1 cellular context compared by ENCODE assay signal in genomic region chr19:39126593-39127187, GRCh38.
A peak's percentile ranks its signal among the peaks of the same experiment; 100 is the strongest.
TF ChIP-seq lines count a peak whose summit lies in the region.

No MANE protein-coding gene starts in this region.

TF ChIP-seq in A549, 52 proteins besides CTCF, POLR2A, EP300 and RAD21 (continued from another document):
- TF ChIP-seq PBX3 (IDR thresholded peaks at IDR 0.05): peak; percentile 40; the same call in 1 of the 2 replicates
- TF ChIP-seq RFX5 (IDR thresholded peaks at IDR 0.05): no peak
- TF ChIP-seq TFCP2L1 (CRISPR knock-in tag; IDR thresholded peaks at IDR 0.05): peak; percentile 61; the same call in 1 of the 2 replicates
- TF ChIP-seq HDAC2 (IDR thresholded peaks at IDR 0.05): peak; percentile 94; the same call in 1 of the 2 replicates
- TF ChIP-seq CBX2 (IDR thresholded peaks at IDR 0.05; ENCODE audit: borderline replicate concordance, low read depth): no peak
- TF ChIP-seq RARB (CRISPR knock-in tag; IDR thresholded peaks at IDR 0.05): peak; percentile 87
- peak; percentile 19; the same call in 1 of the 3 replicates for TF ChIP-seq SMC3 (IDR thresholded peaks at IDR 0.05)
- TF ChIP-seq ESRRA (IDR thresholded peaks at IDR 0.05; ENCODE audit: borderline replicate concordance, low read length): no peak
